ENCODE assay signal across 8 cellular contexts in genomic region chr12:10140001-10140400, GRCh38. TPM values are rescaled to one million over a fixed set of nuclear protein-coding genes. Genes with fewer than 3 reads are reported as not detected.
DNase-seq lines count a peak whose midpoint lies in the region; ATAC-seq, FAIRE-seq and TF ChIP-seq lines count a peak whose summit lies in the region.

No MANE protein-coding gene starts in this region.

- TF ChIP-seq EP300 in HepG2 (IDR thresholded peaks at IDR 0.05; ENCODE audit: low read depth in 2 of 2, low read length in 2 of 2) (no peak), HepG2 (CRISPR knock-in tag; IDR thresholded peaks at IDR 0.05; ENCODE audit: borderline replicate concordance) (no peak)

- H3K4me2 ChIP-seq in HepG2 (ENCODE audit: low read depth, low read length) = no peak overlapping the region

- H4K20me1 ChIP-seq in HepG2 (ENCODE audit: insufficient read depth, low read length) = no peaks in the 10 kb centered on the region

- POLR2A ChIA-PET in HepG2 (lab: Yijun Ruan, JAX) = no interaction called here

- FAIRE-seq in HepG2 (lab: Jason Lieb, UNC) = peak; percentile 68

- no peak overlapping the region for H3K4me3 ChIP-seq in HepG2 (replicated peaks in 1 of 3; ENCODE audit: insufficient read depth in 1 of 3, low read depth in 2 of 3, low read length in 3 of 3)

- CTCF ChIA-PET in HepG2 (lab: Yijun Ruan, JAX; ENCODE audit: low intra/inter-chr PET ratio, low total read pairs) = interaction anchor here (1.2 to 1.7 kb wide), 5 partner anchors 106 to 392 kb away, joined by 3 to 8 read pairs (median 6); partner anchors contain the start of gene CLEC12B

- peak; percentile 29; the same call in 1 of the 3 replicates for ATAC-seq in HepG2
- ATAC-seq in stimulated activated naive B cell treated with anti-CD40 and anti-IgM and Interleukin-4, amounts not matched to agents 10 μg/mL and 1 μg/mL and 100 μg/mL, for 72 hours (replicated peaks) = peak; percentile 61 to 66
- ATAC-seq in GM19328 (IDR thresholded peaks at IDR 0.05; ENCODE audit: unreplicated experiment) = no peak

- H3K36me3 ChIP-seq in HepG2 (replicated peaks in 1 of 2; ENCODE audit: control insufficient read depth in 1 of 2, insufficient read depth in 2 of 2, low read length in 2 of 2) = no peaks in the 10 kb centered on the region

- 0% methylated on average over 2 of the region's 2 CpGs for WGBS in HepG2 (ENCODE audit: low lambda C conversion rate)

- peak; percentile 69 for TF ChIP-seq CTCF in HepG2 (CRISPR knock-in tag; IDR thresholded peaks at IDR 0.05)

- H3K9ac ChIP-seq in HepG2 (ENCODE audit: insufficient read depth, low read depth, low read length) = no peak overlapping the region

- intact Hi-C loops in HepG2 (cut with micrococcal nuclease; ENCODE audit: unreplicated experiment) = loop anchor here (1.0 to 5.0 kb wide), 4 partner anchors 107 to 389 kb away; partner anchors contain the start of gene CLEC12B

- no peaks in the 10 kb centered on the region; a peak in 1 of 5 replicates for H3K27me3 ChIP-seq in HepG2 (ENCODE audit: control insufficient read depth in 1 of 2, insufficient read depth in 2 of 2, low read length in 2 of 2)

- no TSS peak for BruUV-seq in HepG2 (replicated peaks; lab: Mats Ljungman, UMichigan)

- no peak overlapping the region for H3K4me3 Mint-ChIP-seq in stimulated activated naive B cell treated with anti-CD40 and anti-IgM and Interleukin-4, amounts not matched to agents 10 μg/mL and 1 μg/mL and 100 μg/mL, for 72 hours

- H3K27ac Mint-ChIP-seq in stimulated activated naive B cell treated with anti-CD40 and anti-IgM and Interleukin-4, amounts not matched to agents 10 μg/mL and 1 μg/mL and 100 μg/mL, for 72 hours = no peak overlapping the region

- TF ChIP-seq POLR2A in HepG2 (IDR thresholded peaks at IDR 0.05; ENCODE audit: insufficient read depth in 1 of 2, low read depth in 2 of 2, low read length in 2 of 2) = no peak

- no peaks in the 10 kb centered on the region for H3K9me3 ChIP-seq in HepG2 (ENCODE audit: low read length)

- H3K27ac ChIP-seq in HepG2 (ENCODE audit: extremely low read length, insufficient read depth, low read length) = no peak overlapping the region

- no peaks in the 10 kb centered on the region for H3K36me3 Mint-ChIP-seq in stimulated activated naive B cell treated with anti-CD40 and anti-IgM and Interleukin-4, amounts not matched to agents 10 μg/mL and 1 μg/mL and 100 μg/mL, for 72 hours

- in situ Hi-C loops in HepG2 (cut with HindIII; ENCODE audit: extremely low pct_ligation_motif_present, low pct_unique_long_range_greater_than_20kb) = no loop called here

- no peaks in the 10 kb centered on the region for H3K9me3 Mint-ChIP-seq in stimulated activated naive B cell treated with anti-CD40 and anti-IgM and Interleukin-4, amounts not matched to agents 10 μg/mL and 1 μg/mL and 100 μg/mL, for 72 hours

- H3K79me2 ChIP-seq in HepG2 (ENCODE audit: insufficient read depth, low read length) = no peaks in the 10 kb centered on the region

- 0 out of 2 replicates have a peak, but pooled peaks cover 6% of the 10 kb centered on the region for H3K4me1 ChIP-seq in HepG2 (ENCODE audit: insufficient read depth, low read length)

- no peak overlapping the region for H2AFZ ChIP-seq in HepG2 (ENCODE audit: low read length)

- H3K27me3 Mint-ChIP-seq in stimulated activated naive B cell treated with anti-CD40 and anti-IgM and Interleukin-4, amounts not matched to agents 10 μg/mL and 1 μg/mL and 100 μg/mL, for 72 hours = peaks cover 24 to 32% of the 10 kb centered on the region in 2 donors

- peaks cover 0 to 2% of the 10 kb centered on the region in 2 donors for H3K4me1 Mint-ChIP-seq in stimulated activated naive B cell treated with anti-CD40 and anti-IgM and Interleukin-4, amounts not matched to agents 10 μg/mL and 1 μg/mL and 100 μg/mL, for 72 hours

- peak; percentile 35 for DNase-seq in ELF-1 (ENCODE audit: low read depth, low spot score)
- DNase-seq in Kasumi-1 (lab: John Stamatoyannopoulos, UW) = peak; percentile 49 to 52
- DNase-seq in T-helper 9 cell = peak; percentile 3
- DNase-seq in central memory CD4-positive, alpha-beta T cell = peak; percentile 31
- peak; percentile 35 for DNase-seq in HepG2 (ENCODE audit: low spot score)
- peak; percentile 16 for DNase-seq in stimulated activated naive B cell treated with anti-CD40 and anti-IgM and Interleukin-4, amounts not matched to agents 10 μg/mL and 1 μg/mL and 100 μg/mL, for 72 hours
- no peak for DNase-seq in GM19238 (ENCODE audit: insufficient read length, low spot score)

- 0 out of 2 replicates have a peak, but pooled peaks have one; percentile 32 for TF ChIP-seq RAD21 in HepG2 (CRISPR knock-in tag; IDR thresholded peaks at IDR 0.05)

RNA-seq across cellular contexts. Expression of gene CLEC7A, which starts 10.0 kb away (rescaled TPM):
- not detected in 2 replicates for total RNA-seq in HepG2 (2016; rRNA removed; fragmentation: Illumina TruSeq; extraction: Trizol)
- total RNA-seq in HepG2 (2016; cell fraction: cytosol; rRNA removed; fragmentation: Illumina TruSeq; extraction: Trizol; ENCODE audit: low read depth) = not detected in 2 replicates
- not detected in 2 replicates for total RNA-seq in HepG2 (2016; cell fraction: insoluble cytoplasmic fraction; rRNA removed; fragmentation: Illumina TruSeq; extraction: Trizol)
- not detected in 2 replicates for total RNA-seq in HepG2 (2016; cell fraction: membrane; rRNA removed; fragmentation: Illumina TruSeq; extraction: Trizol)
- total RNA-seq in HepG2 (2016; cell fraction: nucleus; rRNA removed; fragmentation: Illumina TruSeq; extraction: Trizol) = not detected in 2 replicates
- polyA plus RNA-seq in HepG2 (2011; rRNA removed) = not detected in 2 replicates
- polyA plus RNA-seq in HepG2 (2011; cell fraction: cytosol; rRNA removed) = not detected in 2 replicates
- polyA plus RNA-seq in HepG2 (2011; cell fraction: nucleus; rRNA removed) = not detected in 2 replicates
- not detected in 2 replicates for polyA plus RNA-seq in HepG2 (2012)
- not detected in 2 replicates for polyA plus RNA-seq in HepG2 (2016; cell fraction: cytosol; fragmentation: Illumina TruSeq; extraction: Trizol; ENCODE audit: low read depth)
- polyA plus RNA-seq in HepG2 (2016; cell fraction: insoluble cytoplasmic fraction; fragmentation: Illumina TruSeq; extraction: Trizol; ENCODE audit: low read depth) = not detected in 2 replicates
- polyA plus RNA-seq in HepG2 (2016; cell fraction: membrane; fragmentation: Illumina TruSeq; extraction: Trizol; ENCODE audit: low read depth) = not detected in 2 replicates
- not detected in 2 replicates for polyA plus RNA-seq in HepG2 (2016; cell fraction: nucleus; fragmentation: Illumina TruSeq; extraction: Trizol; ENCODE audit: insufficient read depth, low read depth)
- not detected in 2 replicates for polyA minus RNA-seq in HepG2 (2011; rRNA and poly(A)+ RNA removed; ENCODE audit: low replicate concordance)
- not detected in 2 replicates for polyA minus RNA-seq in HepG2 (2011; cell fraction: cytosol; rRNA and poly(A)+ RNA removed)
- polyA minus RNA-seq in HepG2 (2011; cell fraction: nucleus; rRNA and poly(A)+ RNA removed) = not detected in 2 replicates

RNA-seq across cellular contexts. Expression of gene OLR1, which starts 31.9 kb away (rescaled TPM):
- total RNA-seq in HepG2 (2016; rRNA removed; fragmentation: Illumina TruSeq; extraction: Trizol) = not detected in 2 replicates
- total RNA-seq in HepG2 (2016; cell fraction: cytosol; rRNA removed; fragmentation: Illumina TruSeq; extraction: Trizol; ENCODE audit: low read depth) = not detected in 2 replicates
- total RNA-seq in HepG2 (2016; cell fraction: insoluble cytoplasmic fraction; rRNA removed; fragmentation: Illumina TruSeq; extraction: Trizol) = not detected in 2 replicates
- not detected in 2 replicates for total RNA-seq in HepG2 (2016; cell fraction: membrane; rRNA removed; fragmentation: Illumina TruSeq; extraction: Trizol)
- total RNA-seq in HepG2 (2016; cell fraction: nucleus; rRNA removed; fragmentation: Illumina TruSeq; extraction: Trizol) = not detected in 2 replicates
- not detected in 2 replicates for polyA plus RNA-seq in HepG2 (2011; rRNA removed)
- 0.04 TPM in 1 of 2 replicates, not detected in the other for polyA plus RNA-seq in HepG2 (2011; cell fraction: cytosol; rRNA removed)
- not detected in 2 replicates for polyA plus RNA-seq in HepG2 (2011; cell fraction: nucleus; rRNA removed)
- polyA plus RNA-seq in HepG2 (2012) = not detected in 2 replicates
- polyA plus RNA-seq in HepG2 (2016; cell fraction: cytosol; fragmentation: Illumina TruSeq; extraction: Trizol; ENCODE audit: low read depth) = not detected in 2 replicates
- polyA plus RNA-seq in HepG2 (2016; cell fraction: insoluble cytoplasmic fraction; fragmentation: Illumina TruSeq; extraction: Trizol; ENCODE audit: low read depth) = not detected in 2 replicates
- polyA plus RNA-seq in HepG2 (2016; cell fraction: membrane; fragmentation: Illumina TruSeq; extraction: Trizol; ENCODE audit: low read depth) = not detected in 2 replicates
- polyA plus RNA-seq in HepG2 (2016; cell fraction: nucleus; fragmentation: Illumina TruSeq; extraction: Trizol; ENCODE audit: insufficient read depth, low read depth) = not detected in 2 replicates
- polyA minus RNA-seq in HepG2 (2011; rRNA and poly(A)+ RNA removed; ENCODE audit: low replicate concordance) = 38.5 TPM in 1 of 2 replicates, not detected in the other
- polyA minus RNA-seq in HepG2 (2011; cell fraction: cytosol; rRNA and poly(A)+ RNA removed) = 0.59 and 0.62 TPM in 2 replicates
- polyA minus RNA-seq in HepG2 (2011; cell fraction: nucleus; rRNA and poly(A)+ RNA removed) = 0.52 TPM in 1 of 2 replicates, not detected in the other

RNA-seq across cellular contexts. Expression of gene TMEM52B, which starts 38.8 kb away (rescaled TPM):
- total RNA-seq in HepG2 (2016; rRNA removed; fragmentation: Illumina TruSeq; extraction: Trizol) = not detected in 2 replicates
- not detected in 2 replicates for total RNA-seq in HepG2 (2016; cell fraction: cytosol; rRNA removed; fragmentation: Illumina TruSeq; extraction: Trizol; ENCODE audit: low read depth)
- not detected in 2 replicates for total RNA-seq in HepG2 (2016; cell fraction: insoluble cytoplasmic fraction; rRNA removed; fragmentation: Illumina TruSeq; extraction: Trizol)
- total RNA-seq in HepG2 (2016; cell fraction: membrane; rRNA removed; fragmentation: Illumina TruSeq; extraction: Trizol) = not detected in 2 replicates
- total RNA-seq in HepG2 (2016; cell fraction: nucleus; rRNA removed; fragmentation: Illumina TruSeq; extraction: Trizol) = not detected in 2 replicates
- polyA plus RNA-seq in HepG2 (2011; rRNA removed) = not detected in 2 replicates
- polyA plus RNA-seq in HepG2 (2011; cell fraction: cytosol; rRNA removed) = not detected in 2 replicates
- not detected in 2 replicates for polyA plus RNA-seq in HepG2 (2011; cell fraction: nucleus; rRNA removed)
- not detected in 2 replicates for polyA plus RNA-seq in HepG2 (2012)
- polyA plus RNA-seq in HepG2 (2016; cell fraction: cytosol; fragmentation: Illumina TruSeq; extraction: Trizol; ENCODE audit: low read depth) = not detected in 2 replicates
- polyA plus RNA-seq in HepG2 (2016; cell fraction: insoluble cytoplasmic fraction; fragmentation: Illumina TruSeq; extraction: Trizol; ENCODE audit: low read depth) = not detected in 2 replicates
- not detected in 2 replicates for polyA plus RNA-seq in HepG2 (2016; cell fraction: membrane; fragmentation: Illumina TruSeq; extraction: Trizol; ENCODE audit: low read depth)
- polyA plus RNA-seq in HepG2 (2016; cell fraction: nucleus; fragmentation: Illumina TruSeq; extraction: Trizol; ENCODE audit: insufficient read depth, low read depth) = not detected in 2 replicates
- 8.1 TPM in 1 of 2 replicates, not detected in the other for polyA minus RNA-seq in HepG2 (2011; rRNA and poly(A)+ RNA removed; ENCODE audit: low replicate concordance)
- not detected in 2 replicates for polyA minus RNA-seq in HepG2 (2011; cell fraction: cytosol; rRNA and poly(A)+ RNA removed)
- polyA minus RNA-seq in HepG2 (2011; cell fraction: nucleus; rRNA and poly(A)+ RNA removed) = not detected in 2 replicates

RNA-seq across cellular contexts. Expression of gene CLEC1A, which starts 41.2 kb away (rescaled TPM):
- not detected in 2 replicates for total RNA-seq in HepG2 (2016; rRNA removed; fragmentation: Illumina TruSeq; extraction: Trizol)
- not detected in 2 replicates for total RNA-seq in HepG2 (2016; cell fraction: cytosol; rRNA removed; fragmentation: Illumina TruSeq; extraction: Trizol; ENCODE audit: low read depth)
- not detected in 2 replicates for total RNA-seq in HepG2 (2016; cell fraction: insoluble cytoplasmic fraction; rRNA removed; fragmentation: Illumina TruSeq; extraction: Trizol)
- total RNA-seq in HepG2 (2016; cell fraction: membrane; rRNA removed; fragmentation: Illumina TruSeq; extraction: Trizol) = not detected in 2 replicates
- not detected in 2 replicates for total RNA-seq in HepG2 (2016; cell fraction: nucleus; rRNA removed; fragmentation: Illumina TruSeq; extraction: Trizol)
- polyA plus RNA-seq in HepG2 (2011; rRNA removed) = not detected in 2 replicates
- polyA plus RNA-seq in HepG2 (2011; cell fraction: cytosol; rRNA removed) = not detected in 2 replicates
- polyA plus RNA-seq in HepG2 (2011; cell fraction: nucleus; rRNA removed) = not detected in 2 replicates
- polyA plus RNA-seq in HepG2 (2012) = not detected in 2 replicates
- polyA plus RNA-seq in HepG2 (2016; cell fraction: cytosol; fragmentation: Illumina TruSeq; extraction: Trizol; ENCODE audit: low read depth) = not detected in 2 replicates
- polyA plus RNA-seq in HepG2 (2016; cell fraction: insoluble cytoplasmic fraction; fragmentation: Illumina TruSeq; extraction: Trizol; ENCODE audit: low read depth) = not detected in 2 replicates
- not detected in 2 replicates for polyA plus RNA-seq in HepG2 (2016; cell fraction: membrane; fragmentation: Illumina TruSeq; extraction: Trizol; ENCODE audit: low read depth)
- not detected in 2 replicates for polyA plus RNA-seq in HepG2 (2016; cell fraction: nucleus; fragmentation: Illumina TruSeq; extraction: Trizol; ENCODE audit: insufficient read depth, low read depth)
- polyA minus RNA-seq in HepG2 (2011; rRNA and poly(A)+ RNA removed; ENCODE audit: low replicate concordance) = not detected in 2 replicates
- not detected in 2 replicates for polyA minus RNA-seq in HepG2 (2011; cell fraction: cytosol; rRNA and poly(A)+ RNA removed)
- not detected in 2 replicates for polyA minus RNA-seq in HepG2 (2011; cell fraction: nucleus; rRNA and poly(A)+ RNA removed)
